ENCODE assay signal across 21 cellular contexts in genomic region chr1:114388432-114389003, GRCh38.
DNase-seq lines count a peak whose midpoint lies in the region; ATAC-seq, FAIRE-seq and TF ChIP-seq lines count a peak whose summit lies in the region.
"Had no signal": no experiment of that assay in that cellular context is flagged by ENCODE, and none has a peak within 500 bp of the region (broad histone marks: within the 10 kb centered on the region; RNA-seq: fewer than 3 reads in every experiment).

No MANE protein-coding gene starts in this region.

- CTCF ChIA-PET in Calu3 (lab: Charles Lee), result no interaction called here
- CTCF ChIA-PET in GM12878 (lab: Yijun Ruan, JAX), result no interaction called here

- H3K4me1 Mint-ChIP-seq in Calu3 (ENCODE audit: low read depth, unreplicated experiment), result no peaks in the 10 kb centered on the region
- no peaks in the 10 kb centered on the region for H3K4me1 Mint-ChIP-seq in IgD-negative memory B cell
- H3K4me1 Mint-ChIP-seq: CD14-positive monocyte; CD4-positive, alpha-beta memory T cell had no signal

- H3K9me3 ChIP-seq in GM12878 (replicated peaks; ENCODE audit: control insufficient read depth, insufficient read depth, low read length), result peaks cover 2% of the 10 kb centered on the region; the same call in 2 of the 3 replicates

- no peak overlapping the region for H3K9ac ChIP-seq in GM12878 (ENCODE audit: control insufficient read depth, insufficient read depth, low read length)
- H3K9ac ChIP-seq: BLaER1 had no signal

- no peak overlapping the region for H2AFZ ChIP-seq in GM12878 (ENCODE audit: control insufficient read depth, low read depth, low read length)

- no peaks in the 10 kb centered on the region for H3K4me1 ChIP-seq in GM12878 (ENCODE audit: control insufficient read depth, insufficient read depth, low read length)
- H3K4me1 ChIP-seq: A549, BLaER1 had no signal

- H3K36me3 Mint-ChIP-seq in Calu3 (ENCODE audit: insufficient read depth, unreplicated experiment) (peaks cover 12% of the 10 kb centered on the region), IgD-negative memory B cell (peaks cover 10% of the 10 kb centered on the region)

- H3K4me3 ChIP-seq in GM12878, result no peak overlapping the region
- H3K4me3 ChIP-seq: A549, BLaER1 had no signal

- H4K20me1 ChIP-seq in GM12878 (ENCODE audit: control insufficient read depth, insufficient read depth), result no peaks in the 10 kb centered on the region
- H4K20me1 ChIP-seq: BLaER1 had no signal

- TF ChIP-seq CTCF in Calu3 (IDR thresholded peaks at IDR 0.05; ENCODE audit: unreplicated experiment) (no peak), GM12878 (IDR thresholded peaks at IDR 0.05 in 2 of 3, conservative IDR thresholded peaks at IDR 0.05 in 1 of 3; ENCODE audit: control insufficient read depth in 2 of 3, extremely low read depth in 1 of 3, insufficient read depth in 1 of 3, low read depth in 3 of 3, low read length in 3 of 3) (no peak)

- no TSS peak for BruUV-seq in Calu3 (replicated peaks; lab: Mats Ljungman, UMichigan)
- no TSS peak for BruUV-seq in GM12878 (replicated peaks; lab: Mats Ljungman, UMichigan)

- peaks cover 6% of the 10 kb centered on the region for H3K9me3 Mint-ChIP-seq in Calu3 (ENCODE audit: low read depth, unreplicated experiment)
- peaks cover 9 to 40% (median 16%) of the 10 kb centered on the region in 3 donors for H3K9me3 Mint-ChIP-seq in IgD-negative memory B cell

- TF ChIP-seq EP300 in GM12878 (IDR thresholded peaks at IDR 0.05; ENCODE audit: borderline replicate concordance in 1 of 2, control insufficient read depth in 1 of 2, low read depth in 2 of 2, low read length in 2 of 2), result no peak

- ATAC-seq in GM12878, result no peak
- no peak for ATAC-seq in GM21447 (IDR thresholded peaks at IDR 0.05; ENCODE audit: unreplicated experiment)
- no peak for ATAC-seq in HG03457 (IDR thresholded peaks at IDR 0.05; ENCODE audit: unreplicated experiment)
- ATAC-seq in HG03280 (IDR thresholded peaks at IDR 0.05; ENCODE audit: unreplicated experiment), result no peak
- ATAC-seq: A549, HCT116 had no signal

- SMC1A ChIA-PET in GM12878 (lab: Charles Lee; ENCODE audit: uncharacterized antibody, unreplicated experiment), result no interaction called here

- POLR2A ChIA-PET in GM12878 (lab: Charles Lee), result no interaction called here

- H3K4me2 ChIP-seq in GM12878 (ENCODE audit: control insufficient read depth, insufficient read depth), result no peak overlapping the region
- H3K4me2 ChIP-seq: A549, BLaER1 had no signal

- intact Hi-C loops in Calu3 (cut with micrococcal nuclease; ENCODE audit: unreplicated experiment), result no loop called here
- intact Hi-C loops in GM12878 (cut with micrococcal nuclease; ENCODE audit: unreplicated experiment), result no loop called here

- in situ Hi-C loops in GM12878 (cut with MboI), result no loop called here

- DNase-seq in Calu3, result no peak
- DNase-seq in OCI-M2 (lab: John Stamatoyannopoulos, UW; ENCODE audit: unreplicated experiment), result peak; percentile 33
- DNase-seq in GM12878 (ENCODE audit: low read depth, low spot score), result no peak
- no peak for DNase-seq in activated naive CD4-positive, alpha-beta T cell treated with anti-CD3 and anti-CD28 coated beads, Interleukin-2, amount 50 U/mL, for 16 hours
- DNase-seq: CD4-positive, alpha-beta memory T cell; DMS79 treated with DMSO at 0.1 percent for 48 hours; GF-D8; GOT3; H7; HFFc6; Karpas-422; KBM-7 had no signal

- no peak for TF ChIP-seq RAD21 in GM12878 (IDR thresholded peaks at IDR 0.05; ENCODE audit: insufficient read depth, low read depth, low read length)

- peak overlapping the region; percentile 1 for H3K27ac Mint-ChIP-seq in Calu3 (ENCODE audit: unreplicated experiment)
- H3K27ac Mint-ChIP-seq in IgD-negative memory B cell, result peak overlapping the region in 2 of 3 donors; percentile 25 to 78
- H3K27ac Mint-ChIP-seq: CD14-positive monocyte; CD4-positive, alpha-beta memory T cell; HFFc6 had no signal

- no peaks in the 10 kb centered on the region for H3K79me2 ChIP-seq in GM12878 (ENCODE audit: control insufficient read depth, insufficient read depth, low read length)

- RAD21 ChIA-PET in GM12878 (lab: Charles Lee; ENCODE audit: unreplicated experiment), result no interaction called here

- no peaks in the 10 kb centered on the region for H3K27me3 Mint-ChIP-seq in Calu3 (ENCODE audit: unreplicated experiment)
- H3K27me3 Mint-ChIP-seq in IgD-negative memory B cell, result no peaks in the 10 kb centered on the region
- H3K27me3 Mint-ChIP-seq: CD4-positive, alpha-beta memory T cell had no signal

- 37% methylated on average over 1 of the region's 1 CpG for WGBS in GM12878 (ENCODE audit: insufficient coverage, insufficient replicate concordance, low lambda C conversion rate, missing lambda C conversion rate)

- TF ChIP-seq POLR2A in GM12878 (IDR thresholded peaks at IDR 0.05; ENCODE audit: low read depth, low read length), result no peak

- no peaks in the 10 kb centered on the region for H3K27me3 ChIP-seq in GM12878 (replicated peaks in 1 of 2; ENCODE audit: control insufficient read depth in 2 of 2, insufficient read depth in 2 of 2, low read length in 1 of 2)
- H3K27me3 ChIP-seq: BLaER1 had no signal

- H3K27ac ChIP-seq in GM12878 (ENCODE audit: control insufficient read depth, insufficient read depth), result no peak overlapping the region
- H3K27ac ChIP-seq: A549, BLaER1 had no signal

- FAIRE-seq in GM12878 (lab: Jason Lieb, UNC), result peak; percentile 23
- FAIRE-seq: A549, GM19239 had no signal

- no peak overlapping the region for H3K4me3 Mint-ChIP-seq in Calu3 (ENCODE audit: low read depth, unreplicated experiment)
- no peak overlapping the region for H3K4me3 Mint-ChIP-seq in IgD-negative memory B cell
- H3K4me3 Mint-ChIP-seq: CD14-positive monocyte; CD4-positive, alpha-beta memory T cell; HFFc6 had no signal

- 0 out of 4 replicates have a peak, but pooled peaks cover 0 to 3% of the 10 kb centered on the region in 2 experiments for H3K36me3 ChIP-seq in GM12878 (ENCODE audit: control insufficient read depth in 2 of 2, insufficient read depth in 2 of 2, low read length in 1 of 2)

TF ChIP-seq in GM12878, 131 proteins besides CTCF, POLR2A, EP300 and RAD21 (continues in another document):
- TF ChIP-seq RFX5 (IDR thresholded peaks at IDR 0.05; ENCODE audit: low read depth, low read length) (no peak), CUX1 (IDR thresholded peaks at IDR 0.05; ENCODE audit: insufficient replicate concordance, low read depth, low read length) (no peak), ZNF687 (IDR thresholded peaks at IDR 0.05) (no peak)
